In genomic region chr6:82783587-82784253, GRCh38 we compare ENCODE assay signal across 11 cellular contexts.
DNase-seq lines count a peak whose midpoint lies in the region; ATAC-seq and TF ChIP-seq lines count a peak whose summit lies in the region.
"Had no signal": no experiment of that assay in that cellular context is flagged by ENCODE, and none has a peak within 500 bp of the region (broad histone marks: within the 10 kb centered on the region; RNA-seq: fewer than 3 reads in every experiment).

No MANE protein-coding gene starts in this region.

- H3K4me2 ChIP-seq in neural progenitor cell: no peak overlapping the region

- no peaks in the 10 kb centered on the region for H3K27me3 Mint-ChIP-seq in neural progenitor cell (ENCODE audit: insufficient read depth, low read depth)
- H3K27me3 Mint-ChIP-seq: natural killer cell treated with Interleukin-12 subunit alpha and Interleukin-12 subunit beta and Interleukin-15 and Interleukin-18, amount 100 ng/mL, for 72 hours had no signal

- peak; percentile 6 for DNase-seq in DMS79 (lab: John Stamatoyannopoulos, UW)
- no peak for DNase-seq in DMS79 treated with DMSO at 0.1 percent for 48 hours (lab: John Stamatoyannopoulos, UW)
- DNase-seq in Jurkat, Clone E6-1 (ENCODE audit: low read depth, low spot score): peak; percentile 12
- peak; percentile 73 for DNase-seq in neural progenitor cell (ENCODE audit: low spot score)
- DNase-seq in left lobe of liver (ENCODE audit: low spot score): no peak
- DNase-seq in NCI-H1694 treated with DMSO at 0.1 percent for 48 hours (lab: John Stamatoyannopoulos, UW): no peak
- DNase-seq: activated B cell treated with CpG ODN at 0.5 μM for 24 hours, NCI-H187 treated with DMSO at 0.1 percent for 48 hours had no signal

- H3K4me3 Mint-ChIP-seq in neural progenitor cell: no peak overlapping the region
- H3K4me3 Mint-ChIP-seq: activated B cell treated with CpG ODN at 0.5 μM for 24 hours; natural killer cell treated with Interleukin-12 subunit alpha and Interleukin-12 subunit beta and Interleukin-15 and Interleukin-18, amount 100 ng/mL, for 72 hours had no signal

- no peak overlapping the region for H3K27ac ChIP-seq in VCaP
- H3K27ac ChIP-seq in neural progenitor cell: no peak overlapping the region

- H2AFZ ChIP-seq in neural progenitor cell (replicated peaks): peak overlapping the region; percentile 55

- H3K9me3 Mint-ChIP-seq in neural progenitor cell: peaks cover 10% of the 10 kb centered on the region
- H3K9me3 Mint-ChIP-seq: activated B cell treated with CpG ODN at 0.5 μM for 24 hours had no signal

- no peaks in the 10 kb centered on the region for H3K79me2 ChIP-seq in neural progenitor cell (ENCODE audit: low read depth)

- H3K4me1 Mint-ChIP-seq in neural progenitor cell: peaks cover 54% of the 10 kb centered on the region
- H3K4me1 Mint-ChIP-seq: activated B cell treated with CpG ODN at 0.5 μM for 24 hours had no signal

- no peaks in the 10 kb centered on the region for H3K36me3 ChIP-seq in neural progenitor cell

- no peaks in the 10 kb centered on the region for H3K27me3 ChIP-seq in neural progenitor cell

- peaks cover 30% of the 10 kb centered on the region for H3K4me1 ChIP-seq in neural progenitor cell

- no peaks in the 10 kb centered on the region for H3K9me3 ChIP-seq in neural progenitor cell (ENCODE audit: low read depth)

- H3K27ac Mint-ChIP-seq in neural progenitor cell: peak overlapping the region; percentile 72
- H3K27ac Mint-ChIP-seq: activated B cell treated with CpG ODN at 0.5 μM for 24 hours; natural killer cell treated with Interleukin-12 subunit alpha and Interleukin-12 subunit beta and Interleukin-15 and Interleukin-18, amount 100 ng/mL, for 72 hours had no signal

- TF ChIP-seq CTCF in VCaP (conservative IDR thresholded peaks at IDR 0.05): peak; percentile 61
- peak; percentile 72 for TF ChIP-seq CTCF in neural progenitor cell (IDR thresholded peaks at IDR 0.05)

- H3K4me3 ChIP-seq in Jurkat, Clone E6-1 (ENCODE audit: low read length): no peak overlapping the region
- no peak overlapping the region for H3K4me3 ChIP-seq in neural progenitor cell

- peaks cover 23% of the 10 kb centered on the region for H3F3A ChIP-seq in neural progenitor cell (ENCODE audit: low read depth)

- H3K36me3 Mint-ChIP-seq in neural progenitor cell: peaks cover 9% of the 10 kb centered on the region
- H3K36me3 Mint-ChIP-seq: natural killer cell treated with Interleukin-12 subunit alpha and Interleukin-12 subunit beta and Interleukin-15 and Interleukin-18, amount 100 ng/mL, for 72 hours had no signal

- no peak for ATAC-seq in left lobe of liver
- no peak for ATAC-seq in HG02571 (IDR thresholded peaks at IDR 0.05; ENCODE audit: unreplicated experiment)
- ATAC-seq: natural killer cell treated with Interleukin-12 subunit alpha and Interleukin-12 subunit beta and Interleukin-15 and Interleukin-18, amount 100 ng/mL, for 72 hours had no signal

- H3K9ac ChIP-seq in neural progenitor cell: no peak overlapping the region

- H4K20me1 ChIP-seq in neural progenitor cell (ENCODE audit: low read depth): no peaks in the 10 kb centered on the region

Comparison
In these comparisons a context has a peak if more than half of its experiments do, and no peak if none do; other contexts are left out.
1. DNase-seq: peak in DMS79 (single experiment), Jurkat, Clone E6-1 (single experiment) and neural progenitor cell (single experiment); none in DMS79 treated with DMSO at 0.1 percent for 48 hours (single experiment), left lobe of liver (single experiment) and NCI-H1694 treated with DMSO at 0.1 percent for 48 hours (single experiment).